Comparison of ENCODE assay signal across 10 cellular contexts in genomic region chr2:23460228-23460627, GRCh38.
DNase-seq lines count a peak whose midpoint lies in the region; ATAC-seq and TF ChIP-seq lines count a peak whose summit lies in the region.
"Had no signal": no experiment of that assay in that cellular context is flagged by ENCODE, and none has a peak within 500 bp of the region (broad histone marks: within the 10 kb centered on the region; RNA-seq: fewer than 3 reads in every experiment).

No MANE protein-coding gene starts in this region.

- TF ChIP-seq POLR2A in NB4 (IDR thresholded peaks at IDR 0.05; ENCODE audit: extremely low read depth, insufficient read length): no peak

- no peak overlapping the region for H3K4me3 ChIP-seq in AG10803 (ENCODE audit: low read length)
- no peak overlapping the region for H3K4me3 ChIP-seq in NB4 (ENCODE audit: low read depth, low read length)
- no peak overlapping the region for H3K4me3 ChIP-seq in foreskin fibroblast (ENCODE audit: low read depth in 1 of 2, low read length in 2 of 2)
- H3K4me3 ChIP-seq: HAP-1 had no signal

- ATAC-seq in GM18909 (IDR thresholded peaks at IDR 0.05; ENCODE audit: poor library complexity, unreplicated experiment) (peak; percentile 77), GM19452 (IDR thresholded peaks at IDR 0.05; ENCODE audit: unreplicated experiment) (no peak), GM18867 (IDR thresholded peaks at IDR 0.05; ENCODE audit: unreplicated experiment) (no peak)
- ATAC-seq: activated T-cell treated with anti-CD3 and anti-CD28 coated beads, Interleukin-2, amount 50 U/mL, for 72 hours had no signal

- TF ChIP-seq CTCF in AG10803 (conservative IDR thresholded peaks at IDR 0.05; ENCODE audit: low read length) (peak; percentile 71), NB4 (IDR thresholded peaks at IDR 0.05; ENCODE audit: low read depth, low read length) (peak; percentile 81), foreskin fibroblast (IDR thresholded peaks at IDR 0.05; ENCODE audit: low read depth, low read length) (peak; percentile 69)

- peak; percentile 27 for DNase-seq in AG10803 (ENCODE audit: low read depth)
- peak; percentile 38 for DNase-seq in NB4 (ENCODE audit: low read depth)
- DNase-seq in foreskin fibroblast: peak in 1 of 2 donors; percentile 53
- DNase-seq in stimulated activated CD4-positive, alpha-beta T cell treated with anti-CD3 and anti-CD28 coated beads, Interleukin-12 subunit alpha, Interleukin-12 subunit beta, amount 100 ng/mL, for 4 hours: no peak
- no peak for DNase-seq in NCI-H1930 (lab: John Stamatoyannopoulos, UW)
- DNase-seq: activated T-cell treated with anti-CD3 and anti-CD28 coated beads, Interleukin-2, amount 50 U/mL, for 72 hours had no signal

Comparison
In these comparisons a context has a peak if more than half of its experiments do, and no peak if none do; other contexts are left out.
1. DNase-seq: peak in AG10803 (single experiment) and NB4 (single experiment); none in stimulated activated CD4-positive, alpha-beta T cell treated with anti-CD3 and anti-CD28 coated beads, Interleukin-12 subunit alpha, Interleukin-12 subunit beta, amount 100 ng/mL, for 4 hours (single experiment) and NCI-H1930 (0 of 2).
2. Peak in every context shown above with its lines, with median percentiles within 50 percentile points of each other: CTCF ChIP-seq.